27 cellular contexts compared by ENCODE assay signal in the genomic region with DNA sequence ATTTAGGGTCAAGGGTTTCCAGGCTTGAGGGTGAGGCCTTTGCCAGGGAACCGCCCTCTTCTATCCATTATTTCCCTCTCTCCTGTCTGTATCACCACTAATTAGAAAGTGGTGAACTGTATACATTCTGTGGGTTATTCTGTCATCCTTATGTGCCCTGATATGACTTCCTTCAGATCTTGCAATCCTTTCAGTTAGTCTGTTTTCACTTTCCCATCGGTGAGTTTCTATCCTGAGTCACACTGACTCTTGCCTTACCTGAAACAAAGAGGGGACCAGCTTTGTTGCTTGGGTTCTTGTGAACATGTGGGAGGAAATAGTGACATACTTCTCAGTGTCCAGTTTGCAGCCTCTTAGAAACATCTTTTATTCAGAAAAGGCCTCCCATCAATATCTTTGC.
"Had no signal": no experiment of that assay in that cellular context is flagged by ENCODE, and none has a peak within 500 bp of the region (broad histone marks: within the 10 kb centered on the region; RNA-seq: fewer than 3 reads in every experiment).

No MANE protein-coding gene starts in this region.

- H3K27me3 Mint-ChIP-seq: dendritic cell treated with granulocyte-macrophage colony-stimulating factor and Interleukin-4, amounts not matched to agents 40 ng/mL and 50 ng/mL, for 4 days; effector memory CD8-positive, alpha-beta T cell; naive B cell had no signal

- H3K27me3 ChIP-seq: colonic mucosa, esophagus squamous epithelium, gastrocnemius medialis, heart right ventricle, left lung had no signal

- H3K4me3 ChIP-seq: colonic mucosa, esophagus squamous epithelium, gastrocnemius medialis, heart right ventricle, left lung, lower lobe of right lung, mucosa of descending colon had no signal

- H3K27ac Mint-ChIP-seq: dendritic cell treated with granulocyte-macrophage colony-stimulating factor and Interleukin-4, amounts not matched to agents 40 ng/mL and 50 ng/mL, for 4 days; effector memory CD8-positive, alpha-beta T cell; endodermal cell; mesothelial cell of epicardium had no signal

- H3K36me3 ChIP-seq: colonic mucosa, esophagus squamous epithelium, gastrocnemius medialis, heart right ventricle, left lung, lower lobe of right lung had no signal

- H3K9me3 ChIP-seq: colonic mucosa, esophagus squamous epithelium, gastrocnemius medialis, left lung, lower lobe of right lung, mucosa of descending colon had no signal

- DNase-seq: colonic mucosa; cortex of kidney; effector CD8-positive, alpha-beta T cell; effector memory CD8-positive, alpha-beta T cell; endodermal cell; erythroblast; esophagus squamous epithelium; foreskin fibroblast; foreskin melanocyte; gastrocnemius medialis; glutamatergic neuron; head of caudate nucleus; heart right ventricle; left cardiac atrium; left lung; left ventricle myocardium superior; lower lobe of right lung; mesenchymal stem cell; mucosa of descending colon; naive B cell had no signal

- H3K4me3 Mint-ChIP-seq: dendritic cell treated with granulocyte-macrophage colony-stimulating factor and Interleukin-4, amounts not matched to agents 40 ng/mL and 50 ng/mL, for 4 days; effector memory CD8-positive, alpha-beta T cell; endodermal cell; mesothelial cell of epicardium; naive B cell had no signal

- H3K4me1 ChIP-seq: colonic mucosa, esophagus squamous epithelium, gastrocnemius medialis, heart right ventricle, left lung, lower lobe of right lung had no signal

- FAIRE-seq: endometrium, islet of Langerhans, keratinocyte had no signal

- H3K27ac ChIP-seq: colonic mucosa, epithelial cell of prostate, esophagus squamous epithelium, gastrocnemius medialis, heart right ventricle, left lung, lower lobe of right lung had no signal

- H3K9me3 Mint-ChIP-seq: endodermal cell had no signal

- H3K4me1 Mint-ChIP-seq: endodermal cell, mesothelial cell of epicardium, naive B cell had no signal

- ATAC-seq: effector memory CD8-positive, alpha-beta T cell; esophagus mucosa; gastrocnemius medialis; heart right ventricle; left cardiac atrium; left lung; left ventricle myocardium superior; lower lobe of right lung; mucosa of descending colon had no signal
